ENCODE assay signal across 11 cellular contexts in the genomic region with DNA sequence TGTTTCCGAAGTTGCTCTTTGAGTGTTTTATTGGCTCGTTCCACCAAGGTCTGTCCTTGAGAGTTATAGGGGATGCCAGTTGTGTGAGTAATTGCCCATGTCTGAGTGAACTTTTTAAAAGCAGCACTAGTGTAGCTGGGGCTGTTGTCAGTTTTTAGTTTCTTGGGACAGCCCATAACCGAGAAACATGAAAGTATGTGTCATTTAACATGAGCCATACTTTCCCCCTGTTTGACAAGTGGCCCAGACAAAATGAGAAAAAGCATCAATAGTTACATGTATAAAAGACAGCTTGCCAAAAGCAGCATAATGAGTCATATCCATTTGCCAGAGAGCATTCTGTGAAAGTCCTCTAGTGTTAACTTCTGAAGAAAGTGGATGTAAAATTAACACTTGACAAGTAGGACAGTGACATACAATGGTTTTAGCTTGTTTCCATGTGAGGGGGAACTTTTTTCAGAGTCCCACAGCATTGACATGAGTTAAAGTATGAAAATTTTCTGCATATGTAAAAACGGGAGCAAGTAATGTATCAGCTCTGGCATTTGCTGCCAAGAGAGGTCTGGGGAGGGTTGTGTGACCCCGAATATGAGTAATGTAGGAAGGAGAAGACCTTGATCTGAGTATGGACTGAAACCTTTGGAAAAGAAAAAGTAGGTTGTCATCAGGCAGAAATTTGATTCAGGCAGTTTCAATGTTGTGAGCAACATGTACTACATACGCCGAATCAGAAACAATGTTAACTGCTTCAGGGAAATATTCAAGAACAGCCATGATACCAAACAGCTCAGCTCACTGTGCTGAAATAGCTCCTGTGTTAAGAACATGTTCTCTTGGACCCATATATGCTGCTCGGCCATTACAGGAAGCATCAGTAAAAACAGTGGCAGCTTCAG. TPM values are rescaled to one million over a fixed set of nuclear protein-coding genes. Genes with fewer than 3 reads are reported as not detected.
A peak's percentile ranks its signal among the peaks of the same experiment; 100 is the strongest.
DNase-seq lines count a peak whose midpoint lies in the region; ATAC-seq, FAIRE-seq and TF ChIP-seq lines count a peak whose summit lies in the region.
"Had no signal": no experiment of that assay in that cellular context is flagged by ENCODE, and none has a peak within 500 bp of the region (broad histone marks: within the 10 kb centered on the region; RNA-seq: fewer than 3 reads in every experiment).

No MANE protein-coding gene starts in this region.

- no TSS peak for BruUV-seq in mammary epithelial cell (replicated peaks; lab: Mats Ljungman, UMichigan)

- no peak overlapping the region for H3K4me3 ChIP-seq in mammary epithelial cell (replicated peaks in 1 of 3; ENCODE audit: insufficient read depth in 1 of 3, low read depth in 2 of 3, low read length in 3 of 3)

- H3K27ac ChIP-seq in mammary epithelial cell (ENCODE audit: insufficient read depth, low read depth, low read length) = no peak overlapping the region

- 70% methylated on average over 8 of the region's 8 CpGs for whole genome bisulfite sequencing in mammary epithelial cell (ENCODE audit: low coverage, missing lambda C conversion rate)

- CTCF ChIA-PET in activated CD4-positive, alpha-beta T cell treated with anti-CD3 and anti-CD28 coated beads for 36 hours (lab: Charles Lee) = interaction anchor here (0.7 to 2.3 kb wide), 9 partner anchors 8 to 343 kb away, joined by 3 to 11 read pairs (median 4); a partner anchor contains a TSS
- CTCF ChIA-PET in mammary epithelial cell (lab: Charles Lee; ENCODE audit: low non-redundant PET) = no interaction called here

- intact Hi-C loops in activated CD4-positive, alpha-beta T cell treated with anti-CD3 and anti-CD28 coated beads for 36 hours (cut with DNase I, micrococcal nuclease) = loop anchor here (1.0 to 5.0 kb wide), 7 partner anchors 9 to 140 kb away; a partner anchor contains a TSS
- intact Hi-C loops in mammary epithelial cell (cut with micrococcal nuclease) = no loop called here

- H3K9ac ChIP-seq in mammary epithelial cell (ENCODE audit: insufficient read depth, low read length) = no peak overlapping the region

- H3K79me2 ChIP-seq in mammary epithelial cell (ENCODE audit: insufficient read depth, low read length) = no peaks in the 10 kb centered on the region

- DNase-seq in activated CD4-positive, alpha-beta T cell treated with anti-CD3 and anti-CD28 coated beads for 36 hours = peak; percentile 61
- DNase-seq in activated CD4-positive, alpha-beta T cell treated with anti-CD3 and anti-CD28 coated beads for 4 hours = no peak
- DNase-seq in HTR-8/SVneo (ENCODE audit: insufficient read length, low spot score) (no peak), mammary epithelial cell (peak; percentile 65), NCI-H1417 (lab: John Stamatoyannopoulos, UW) (no peak), NCI-H524 treated with DMSO at 0.1 percent for 48 hours (lab: John Stamatoyannopoulos, UW) (no peak)
- DNase-seq: activated CD8-positive, alpha-beta memory T cell treated with anti-CD3 and anti-CD28 coated beads, Interleukin-2, amount 50 U/mL, for 48 hours; effector CD4-positive, alpha-beta T cell had no signal

- in situ Hi-C loops in mammary epithelial cell (cut with MboI; ENCODE audit: low sequenced_read_pairs in 2 of 2) = loop anchor here in 1 of 2 donors (25.0 kb wide), 1 partner anchor 145 kb away; a partner anchor contains a TSS

- TF ChIP-seq CTCF in mammary epithelial cell (conservative IDR thresholded peaks at IDR 0.05 in 1 of 2, IDR thresholded peaks at IDR 0.05 in 1 of 2; ENCODE audit: extremely low read depth in 1 of 2, insufficient read depth in 1 of 2, low read depth in 1 of 2, low read length in 2 of 2) (no peak), nephron (IDR thresholded peaks at IDR 0.05; ENCODE audit: unreplicated experiment in 3 of 3) (no peak)

- H3K4me1 ChIP-seq in mammary epithelial cell (ENCODE audit: insufficient read depth, low read length) = no peaks in the 10 kb centered on the region

- POLR2A ChIA-PET in activated CD4-positive, alpha-beta T cell treated with anti-CD3 and anti-CD28 coated beads for 36 hours (lab: Charles Lee) = interaction anchor here (0.7 to 3.3 kb wide), 14 partner anchors 9 to 906 kb away, joined by 3 to 143 read pairs (median 6); a partner anchor contains a TSS

- peak; percentile 72 for FAIRE-seq in HTR-8/SVneo (lab: Jason Lieb, UNC)
- FAIRE-seq: A204.1 had no signal

- H3K9me3 Mint-ChIP-seq in activated CD4-positive, alpha-beta T cell treated with anti-CD3 and anti-CD28 coated beads for 36 hours (ENCODE audit: low read depth) = peaks cover under 1% of the 10 kb centered on the region
- H3K9me3 Mint-ChIP-seq in nephron = peaks cover 6% of the 10 kb centered on the region

- H3K9me3 ChIP-seq in mammary epithelial cell (replicated peaks; ENCODE audit: insufficient read depth, low read length) = peaks cover 3% of the 10 kb centered on the region

- H3K4me1 Mint-ChIP-seq in activated CD4-positive, alpha-beta T cell treated with anti-CD3 and anti-CD28 coated beads for 36 hours = peaks cover 36% of the 10 kb centered on the region
- H3K4me1 Mint-ChIP-seq in nephron = peaks cover 36% of the 10 kb centered on the region

- H4K20me1 ChIP-seq in mammary epithelial cell (ENCODE audit: insufficient read depth, low read length) = no peaks in the 10 kb centered on the region

- no peaks in the 10 kb centered on the region for H3K27me3 ChIP-seq in mammary epithelial cell (ENCODE audit: insufficient read depth, low read length)

- peak overlapping the region; percentile 0 for H3K4me3 Mint-ChIP-seq in activated CD4-positive, alpha-beta T cell treated with anti-CD3 and anti-CD28 coated beads for 36 hours
- peak overlapping the region in 1 of 3 experiments; percentile 11 for H3K4me3 Mint-ChIP-seq in nephron

- no peak overlapping the region for H2AFZ ChIP-seq in mammary epithelial cell (ENCODE audit: low read depth, low read length)

- H3K27me3 Mint-ChIP-seq in activated CD4-positive, alpha-beta T cell treated with anti-CD3 and anti-CD28 coated beads for 36 hours = peaks cover 2% of the 10 kb centered on the region
- H3K27me3 Mint-ChIP-seq in nephron (ENCODE audit: low read depth) = no peaks in the 10 kb centered on the region

- peaks cover 8% of the 10 kb centered on the region for H3K36me3 Mint-ChIP-seq in activated CD4-positive, alpha-beta T cell treated with anti-CD3 and anti-CD28 coated beads for 36 hours (ENCODE audit: low read depth)
- H3K36me3 Mint-ChIP-seq in nephron (ENCODE audit: low read depth) = peaks cover 7% of the 10 kb centered on the region

- peak overlapping the region; percentile 92 for H3K27ac Mint-ChIP-seq in activated CD4-positive, alpha-beta T cell treated with anti-CD3 and anti-CD28 coated beads for 36 hours
- peak overlapping the region; percentile 0 to 56 (median 17) for H3K27ac Mint-ChIP-seq in nephron

- dilution Hi-C loops in mammary epithelial cell (cut with HindIII; ENCODE audit: low sequenced_read_pairs) = no loop called here

- no peaks in the 10 kb centered on the region for H3K36me3 ChIP-seq in mammary epithelial cell (ENCODE audit: insufficient read depth, low read length)

- peak; percentile 88 for ATAC-seq in activated CD4-positive, alpha-beta T cell treated with anti-CD3 and anti-CD28 coated beads for 36 hours
- ATAC-seq in HG03139 (IDR thresholded peaks at IDR 0.05; ENCODE audit: unreplicated experiment) = no peak

- H3K4me2 ChIP-seq in mammary epithelial cell (ENCODE audit: insufficient read depth, low read depth, low read length) = no peak overlapping the region

RNA-seq across cellular contexts. Expression of a gene that starts 56.8 kb away (rescaled TPM):
- 1 to 10 TPM; 2.0 to 2.3 TPM for total RNA-seq in activated CD4-positive, alpha-beta T cell treated with anti-CD3 and anti-CD28 coated beads for 36 hours
- total RNA-seq in mammary epithelial cell = 100 to 1,000 TPM in 1 of 2 donors, 10 to 100 TPM in 1; 59.1 to 112 TPM
- polyA plus RNA-seq in mammary epithelial cell = 43.2 TPM
- 43.4 TPM for polyA minus RNA-seq in mammary epithelial cell

Comparison
In these comparisons a context has a peak if more than half of its experiments do, and no peak if none do; other contexts are left out.
1. DNase-seq: peak in activated CD4-positive, alpha-beta T cell treated with anti-CD3 and anti-CD28 coated beads for 36 hours (single experiment) and mammary epithelial cell (single experiment); none in activated CD4-positive, alpha-beta T cell treated with anti-CD3 and anti-CD28 coated beads for 4 hours (0 of 2), HTR-8/SVneo (single experiment), NCI-H1417 (0 of 3) and NCI-H524 treated with DMSO at 0.1 percent for 48 hours (single experiment).
2. RNA of a gene that starts 56.8 kb away (total RNA-seq): 59.1 to 112 TPM in mammary epithelial cell; 2.0 to 2.3 TPM in activated CD4-positive, alpha-beta T cell treated with anti-CD3 and anti-CD28 coated beads for 36 hours; every median in the first group is over 10 times any median in the second.